1 cellular context compared by ENCODE assay signal in the genomic region with DNA sequence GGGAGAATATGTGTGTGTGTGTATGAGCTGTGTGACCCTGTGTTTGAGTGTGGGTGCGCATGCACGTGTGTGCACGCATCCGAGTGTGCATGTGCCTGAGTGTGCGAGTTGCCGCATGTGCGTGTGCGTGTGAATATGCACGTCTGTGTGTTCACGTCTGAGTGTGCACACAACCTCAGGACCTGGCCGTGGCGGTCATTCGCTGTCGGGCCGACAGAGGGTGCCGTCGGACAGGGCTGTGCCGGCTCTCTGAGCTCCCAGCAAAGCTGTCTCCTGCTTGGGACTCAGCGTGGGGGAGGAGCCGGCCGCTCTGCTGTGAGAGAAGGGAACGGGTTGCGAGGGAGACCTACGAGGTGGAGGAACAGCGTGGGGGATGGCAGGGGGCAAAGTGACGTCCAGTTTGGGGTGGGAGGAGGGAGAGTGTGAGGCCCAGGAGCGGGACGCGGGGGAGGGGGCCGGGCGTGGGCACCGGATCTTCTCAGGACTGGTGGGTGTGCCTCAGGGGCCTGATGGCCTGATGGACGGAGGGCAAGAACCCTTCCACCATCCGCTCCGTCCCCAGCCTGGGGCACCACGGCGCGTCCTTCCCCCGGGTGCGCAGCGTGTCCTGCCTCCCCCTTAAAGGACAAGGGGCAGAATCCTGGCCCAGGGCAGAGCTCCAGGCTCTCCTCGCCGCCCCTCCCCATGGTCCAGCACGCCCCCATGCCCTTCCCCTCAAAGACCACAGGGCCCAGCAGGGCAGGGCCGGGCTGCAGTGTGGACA.
TF ChIP-seq lines count a peak whose summit lies in the region.

No MANE protein-coding gene starts in this region.

TF ChIP-seq in WTC11, 78 proteins besides CTCF, POLR2A, EP300 and RAD21 (continued from another document and continues in another):
- TF ChIP-seq, protein P1, sequence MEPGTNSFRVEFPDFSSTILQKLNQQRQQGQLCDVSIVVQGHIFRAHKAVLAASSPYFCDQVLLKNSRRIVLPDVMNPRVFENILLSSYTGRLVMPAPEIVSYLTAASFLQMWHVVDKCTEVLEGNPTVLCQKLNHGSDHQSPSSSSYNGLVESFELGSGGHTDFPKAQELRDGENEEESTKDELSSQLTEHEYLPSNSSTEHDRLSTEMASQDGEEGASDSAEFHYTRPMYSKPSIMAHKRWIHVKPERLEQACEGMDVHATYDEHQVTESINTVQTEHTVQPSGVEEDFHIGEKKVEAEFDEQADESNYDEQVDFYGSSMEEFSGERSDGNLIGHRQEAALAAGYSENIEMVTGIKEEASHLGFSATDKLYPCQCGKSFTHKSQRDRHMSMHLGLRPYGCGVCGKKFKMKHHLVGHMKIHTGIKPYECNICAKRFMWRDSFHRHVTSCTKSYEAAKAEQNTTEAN (CRISPR knock-in tag; IDR thresholded peaks at IDR 0.05): peak; percentile 98
- TF ChIP-seq, protein P2, sequence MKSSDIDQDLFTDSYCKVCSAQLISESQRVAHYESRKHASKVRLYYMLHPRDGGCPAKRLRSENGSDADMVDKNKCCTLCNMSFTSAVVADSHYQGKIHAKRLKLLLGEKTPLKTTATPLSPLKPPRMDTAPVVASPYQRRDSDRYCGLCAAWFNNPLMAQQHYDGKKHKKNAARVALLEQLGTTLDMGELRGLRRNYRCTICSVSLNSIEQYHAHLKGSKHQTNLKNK (CRISPR knock-in tag; IDR thresholded peaks at IDR 0.05): no peak
- TF ChIP-seq, protein P3, sequence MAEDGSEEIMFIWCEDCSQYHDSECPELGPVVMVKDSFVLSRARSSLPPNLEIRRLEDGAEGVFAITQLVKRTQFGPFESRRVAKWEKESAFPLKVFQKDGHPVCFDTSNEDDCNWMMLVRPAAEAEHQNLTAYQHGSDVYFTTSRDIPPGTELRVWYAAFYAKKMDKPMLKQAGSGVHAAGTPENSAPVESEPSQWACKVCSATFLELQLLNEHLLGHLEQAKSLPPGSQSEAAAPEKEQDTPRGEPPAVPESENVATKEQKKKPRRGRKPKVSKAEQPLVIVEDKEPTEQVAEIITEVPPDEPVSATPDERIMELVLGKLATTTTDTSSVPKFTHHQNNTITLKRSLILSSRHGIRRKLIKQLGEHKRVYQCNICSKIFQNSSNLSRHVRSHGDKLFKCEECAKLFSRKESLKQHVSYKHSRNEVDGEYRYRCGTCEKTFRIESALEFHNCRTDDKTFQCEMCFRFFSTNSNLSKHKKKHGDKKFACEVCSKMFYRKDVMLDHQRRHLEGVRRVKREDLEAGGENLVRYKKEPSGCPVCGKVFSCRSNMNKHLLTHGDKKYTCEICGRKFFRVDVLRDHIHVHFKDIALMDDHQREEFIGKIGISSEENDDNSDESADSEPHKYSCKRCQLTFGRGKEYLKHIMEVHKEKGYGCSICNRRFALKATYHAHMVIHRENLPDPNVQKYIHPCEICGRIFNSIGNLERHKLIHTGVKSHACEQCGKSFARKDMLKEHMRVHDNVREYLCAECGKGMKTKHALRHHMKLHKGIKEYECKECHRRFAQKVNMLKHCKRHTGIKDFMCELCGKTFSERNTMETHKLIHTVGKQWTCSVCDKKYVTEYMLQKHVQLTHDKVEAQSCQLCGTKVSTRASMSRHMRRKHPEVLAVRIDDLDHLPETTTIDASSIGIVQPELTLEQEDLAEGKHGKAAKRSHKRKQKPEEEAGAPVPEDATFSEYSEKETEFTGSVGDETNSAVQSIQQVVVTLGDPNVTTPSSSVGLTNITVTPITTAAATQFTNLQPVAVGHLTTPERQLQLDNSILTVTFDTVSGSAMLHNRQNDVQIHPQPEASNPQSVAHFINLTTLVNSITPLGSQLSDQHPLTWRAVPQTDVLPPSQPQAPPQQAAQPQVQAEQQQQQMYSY (CRISPR knock-in tag; IDR thresholded peaks at IDR 0.05): no peak
- TF ChIP-seq, protein P4, sequence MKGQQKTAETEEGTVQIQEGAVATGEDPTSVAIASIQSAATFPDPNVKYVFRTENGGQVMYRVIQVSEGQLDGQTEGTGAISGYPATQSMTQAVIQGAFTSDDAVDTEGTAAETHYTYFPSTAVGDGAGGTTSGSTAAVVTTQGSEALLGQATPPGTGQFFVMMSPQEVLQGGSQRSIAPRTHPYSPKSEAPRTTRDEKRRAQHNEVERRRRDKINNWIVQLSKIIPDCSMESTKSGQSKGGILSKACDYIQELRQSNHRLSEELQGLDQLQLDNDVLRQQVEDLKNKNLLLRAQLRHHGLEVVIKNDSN (CRISPR knock-in tag; IDR thresholded peaks at IDR 0.05): no peak
- TF ChIP-seq E2F5 (CRISPR knock-in tag; IDR thresholded peaks at IDR 0.05) (no peak; the same call in 1 of the 2 replicates), CREB1 (CRISPR knock-in tag; IDR thresholded peaks at IDR 0.05) (no peak), ETV6 (CRISPR knock-in tag; IDR thresholded peaks at IDR 0.05) (no peak), ZNF263 (CRISPR knock-in tag; IDR thresholded peaks at IDR 0.05; ENCODE audit: low read depth) (no peak), SMAD4 (CRISPR knock-in tag; IDR thresholded peaks at IDR 0.05) (no peak), HMGXB4 (CRISPR knock-in tag; IDR thresholded peaks at IDR 0.05) (peak; percentile 34; the same call in 1 of the 2 replicates), RORB (CRISPR knock-in tag; IDR thresholded peaks at IDR 0.05) (no peak), AFF4 (CRISPR knock-in tag; IDR thresholded peaks at IDR 0.05; ENCODE audit: borderline replicate concordance) (no peak), PRRX2 (CRISPR knock-in tag; IDR thresholded peaks at IDR 0.05) (no peak), NR1H2 (CRISPR knock-in tag; IDR thresholded peaks at IDR 0.05) (no peak), CREM (CRISPR knock-in tag; IDR thresholded peaks at IDR 0.05) (no peak), ZNF396 (CRISPR knock-in tag; IDR thresholded peaks at IDR 0.05; ENCODE audit: borderline replicate concordance) (no peak), NFE2L1 (CRISPR knock-in tag; IDR thresholded peaks at IDR 0.05) (no peak), E2F1 (CRISPR knock-in tag; IDR thresholded peaks at IDR 0.05) (no peak), PREB (CRISPR knock-in tag; IDR thresholded peaks at IDR 0.05; ENCODE audit: borderline replicate concordance) (no peak), IRF2 (CRISPR knock-in tag; IDR thresholded peaks at IDR 0.05; ENCODE audit: borderline replicate concordance, low read depth) (no peak), FOXK1 (CRISPR knock-in tag; IDR thresholded peaks at IDR 0.05) (0 out of 2 replicates have a peak, but pooled peaks have one; percentile 27), SP1 (CRISPR knock-in tag; conservative IDR thresholded peaks at IDR 0.05) (no peak; the same call in 1 of the 2 replicates), MAX (CRISPR knock-in tag; IDR thresholded peaks at IDR 0.05) (peak; percentile 64; the same call in 1 of the 2 replicates), ELF4 (CRISPR knock-in tag; IDR thresholded peaks at IDR 0.05; ENCODE audit: low read depth) (no peak), ZNF219 (CRISPR knock-in tag; IDR thresholded peaks at IDR 0.05; ENCODE audit: borderline replicate concordance) (no peak), ATF3 (CRISPR knock-in tag; conservative IDR thresholded peaks at IDR 0.05) (no peak), HMGA2 (CRISPR knock-in tag; IDR thresholded peaks at IDR 0.05) (no peak), NFYB (CRISPR knock-in tag; conservative IDR thresholded peaks at IDR 0.05; ENCODE audit: low read depth) (no peak), ZBTB21 (CRISPR knock-in tag; IDR thresholded peaks at IDR 0.05; ENCODE audit: borderline replicate concordance) (no peak)
- TF ChIP-seq, protein P5, sequence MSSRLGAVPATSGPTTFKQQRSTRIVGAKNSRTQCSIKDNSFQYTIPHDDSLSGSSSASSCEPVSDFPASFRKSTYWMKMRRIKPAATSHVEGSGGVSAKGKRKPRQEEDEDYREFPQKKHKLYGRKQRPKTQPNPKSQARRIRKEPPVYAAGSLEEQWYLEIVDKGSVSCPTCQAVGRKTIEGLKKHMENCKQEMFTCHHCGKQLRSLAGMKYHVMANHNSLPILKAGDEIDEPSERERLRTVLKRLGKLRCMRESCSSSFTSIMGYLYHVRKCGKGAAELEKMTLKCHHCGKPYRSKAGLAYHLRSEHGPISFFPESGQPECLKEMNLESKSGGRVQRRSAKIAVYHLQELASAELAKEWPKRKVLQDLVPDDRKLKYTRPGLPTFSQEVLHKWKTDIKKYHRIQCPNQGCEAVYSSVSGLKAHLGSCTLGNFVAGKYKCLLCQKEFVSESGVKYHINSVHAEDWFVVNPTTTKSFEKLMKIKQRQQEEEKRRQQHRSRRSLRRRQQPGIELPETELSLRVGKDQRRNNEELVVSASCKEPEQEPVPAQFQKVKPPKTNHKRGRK (CRISPR knock-in tag; IDR thresholded peaks at IDR 0.05; ENCODE audit: borderline replicate concordance): no peak
- TF ChIP-seq, protein P6, sequence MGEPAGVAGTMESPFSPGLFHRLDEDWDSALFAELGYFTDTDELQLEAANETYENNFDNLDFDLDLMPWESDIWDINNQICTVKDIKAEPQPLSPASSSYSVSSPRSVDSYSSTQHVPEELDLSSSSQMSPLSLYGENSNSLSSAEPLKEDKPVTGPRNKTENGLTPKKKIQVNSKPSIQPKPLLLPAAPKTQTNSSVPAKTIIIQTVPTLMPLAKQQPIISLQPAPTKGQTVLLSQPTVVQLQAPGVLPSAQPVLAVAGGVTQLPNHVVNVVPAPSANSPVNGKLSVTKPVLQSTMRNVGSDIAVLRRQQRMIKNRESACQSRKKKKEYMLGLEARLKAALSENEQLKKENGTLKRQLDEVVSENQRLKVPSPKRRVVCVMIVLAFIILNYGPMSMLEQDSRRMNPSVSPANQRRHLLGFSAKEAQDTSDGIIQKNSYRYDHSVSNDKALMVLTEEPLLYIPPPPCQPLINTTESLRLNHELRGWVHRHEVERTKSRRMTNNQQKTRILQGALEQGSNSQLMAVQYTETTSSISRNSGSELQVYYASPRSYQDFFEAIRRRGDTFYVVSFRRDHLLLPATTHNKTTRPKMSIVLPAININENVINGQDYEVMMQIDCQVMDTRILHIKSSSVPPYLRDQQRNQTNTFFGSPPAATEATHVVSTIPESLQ (CRISPR knock-in tag; IDR thresholded peaks at IDR 0.05): no peak
